In genomic region chr1:244322791-244323521, GRCh38 we compare ENCODE assay signal across 8 cellular contexts.
DNase-seq lines count a peak whose midpoint lies in the region; ATAC-seq and TF ChIP-seq lines count a peak whose summit lies in the region.

No MANE protein-coding gene starts in this region.

- H3K27ac ChIP-seq in heart right ventricle (peak overlapping the region; percentile 17 to 87 (median 44)), gastrocnemius medialis (peak overlapping the region; percentile 60 to 78 (median 64))

- H3K27me3 Mint-ChIP-seq in activated naive CD8-positive, alpha-beta T cell treated with anti-CD3 and anti-CD28 coated beads, Interleukin-2, amount 50 U/mL, for 24 hours = no peaks in the 10 kb centered on the region

- peaks cover 59% of the 10 kb centered on the region for H3K4me1 Mint-ChIP-seq in activated naive CD8-positive, alpha-beta T cell treated with anti-CD3 and anti-CD28 coated beads, Interleukin-2, amount 50 U/mL, for 24 hours

- H3K9me3 Mint-ChIP-seq in activated naive CD8-positive, alpha-beta T cell treated with anti-CD3 and anti-CD28 coated beads, Interleukin-2, amount 50 U/mL, for 24 hours = no peaks in the 10 kb centered on the region

- ATAC-seq in activated naive CD8-positive, alpha-beta T cell treated with anti-CD3 and anti-CD28 coated beads, Interleukin-2, amount 50 U/mL, for 24 hours = peak; percentile 42
- ATAC-seq in heart right ventricle (peak; percentile 53 to 90 (median 78)), gastrocnemius medialis (peak; percentile 87 to 91), HG03280 (IDR thresholded peaks at IDR 0.05; ENCODE audit: unreplicated experiment) (no peak), GM18498 (IDR thresholded peaks at IDR 0.05; ENCODE audit: unreplicated experiment) (no peak), GM18907 (IDR thresholded peaks at IDR 0.05; ENCODE audit: unreplicated experiment) (no peak)

- H3K4me1 ChIP-seq in heart right ventricle (peaks cover 0 to 74% (median 8%) of the 10 kb centered on the region in 9 donors), gastrocnemius medialis (peaks cover 0 to 4% of the 10 kb centered on the region in 2 donors)

- H3K36me3 Mint-ChIP-seq in activated naive CD8-positive, alpha-beta T cell treated with anti-CD3 and anti-CD28 coated beads, Interleukin-2, amount 50 U/mL, for 24 hours (ENCODE audit: low read depth) = no peaks in the 10 kb centered on the region

- H3K27me3 ChIP-seq in heart right ventricle (no peaks in the 10 kb centered on the region), gastrocnemius medialis (no peaks in the 10 kb centered on the region)

- peak overlapping the region; percentile 45 for H3K4me3 Mint-ChIP-seq in activated naive CD8-positive, alpha-beta T cell treated with anti-CD3 and anti-CD28 coated beads, Interleukin-2, amount 50 U/mL, for 24 hours

- TF ChIP-seq POLR2A in gastrocnemius medialis (IDR thresholded peaks at IDR 0.05) = no peak

- H3K4me3 ChIP-seq in heart right ventricle (peak overlapping the region in 1 of 10 donors; percentile 40), gastrocnemius medialis (no peak overlapping the region)

- intact Hi-C loops in heart right ventricle (cut with DNase I) = no loop called here
- intact Hi-C loops in gastrocnemius medialis (cut with DNase I; ENCODE audit: low total_unique reads) = no loop called here

- peak overlapping the region; percentile 78 for H3K27ac Mint-ChIP-seq in activated naive CD8-positive, alpha-beta T cell treated with anti-CD3 and anti-CD28 coated beads, Interleukin-2, amount 50 U/mL, for 24 hours

- TF ChIP-seq CTCF in heart right ventricle (IDR thresholded peaks at IDR 0.05) (no peak), gastrocnemius medialis (IDR thresholded peaks at IDR 0.05 in 4 of 5, conservative IDR thresholded peaks at IDR 0.05 in 1 of 5) (no peak)

- in situ Hi-C loops in gastrocnemius medialis (cut with MboI; ENCODE audit: low sequenced_read_pairs in 4 of 4) = no loop called here

- H3K36me3 ChIP-seq in heart right ventricle = no peaks in the 10 kb centered on the region
- H3K36me3 ChIP-seq in gastrocnemius medialis = no peaks in the 10 kb centered on the region

- peak; percentile 98 for DNase-seq in COLO829 (ENCODE audit: low spot score)
- DNase-seq in LoVo (ENCODE audit: low spot score) = peak; percentile 89
- DNase-seq in activated naive CD8-positive, alpha-beta T cell treated with anti-CD3 and anti-CD28 coated beads, Interleukin-2, amount 50 U/mL, for 24 hours = peak; percentile 27
- peak in 1 of 2 donors; percentile 36 for DNase-seq in heart right ventricle
- DNase-seq in gastrocnemius medialis = peak; percentile 26 to 28

- H3K9me3 ChIP-seq in heart right ventricle (peaks cover 0 to 10% (median 2%) of the 10 kb centered on the region in 11 donors), gastrocnemius medialis (no peaks in the 10 kb centered on the region)

- WGBS in heart right ventricle, 2 donors = 44 to 52% methylated on average over 6 of the region's 6 CpGs

Comparison
In these comparisons a context has a peak if more than half of its experiments do, and no peak if none do; other contexts are left out.
1. ATAC-seq: peak in activated naive CD8-positive, alpha-beta T cell treated with anti-CD3 and anti-CD28 coated beads, Interleukin-2, amount 50 U/mL, for 24 hours (single experiment), heart right ventricle (8 of 8) and gastrocnemius medialis (2 of 2); none in HG03280 (single experiment), GM18498 (single experiment) and GM18907 (single experiment).